In genomic region chr2:4585057-4585635, GRCh38 we compare ENCODE assay signal across 1 cellular context.
TF ChIP-seq lines count a peak whose summit lies in the region.

No MANE protein-coding gene starts in this region.

TF ChIP-seq in HepG2, 621 proteins besides CTCF, POLR2A, EP300 and RAD21 (continued from another document):
- TF ChIP-seq SNAPC4 (CRISPR knock-in tag; IDR thresholded peaks at IDR 0.05) = no peak
- TF ChIP-seq SALL1 (CRISPR knock-in tag; IDR thresholded peaks at IDR 0.05) = no peak
